ENCODE assay signal across 25 cellular contexts in the genomic region with DNA sequence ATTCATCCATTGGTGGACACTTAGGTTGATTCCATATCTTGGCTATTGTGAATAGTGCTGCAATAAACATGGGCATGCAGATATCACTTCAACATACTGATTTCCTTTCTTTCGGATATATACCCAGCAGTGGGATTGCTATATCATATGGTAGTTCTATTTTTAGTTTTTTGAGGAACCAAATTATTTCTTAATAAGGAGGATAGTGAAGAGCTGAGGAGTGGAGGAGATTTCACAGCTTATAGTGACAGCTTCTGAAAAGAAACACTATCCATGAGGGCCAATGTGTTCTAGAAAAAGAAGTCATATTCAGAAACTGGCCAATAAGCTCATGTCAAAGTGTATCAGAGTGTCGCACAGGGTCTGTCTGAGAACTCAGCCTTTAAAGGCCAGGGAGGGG.
"Had no signal": no experiment of that assay in that cellular context is flagged by ENCODE, and none has a peak within 500 bp of the region (broad histone marks: within the 10 kb centered on the region; RNA-seq: fewer than 3 reads in every experiment).

No MANE protein-coding gene starts in this region.

- DNase-seq: activated B cell treated with CpG ODN at 0.5 μM for 24 hours; activated CD4-positive, alpha-beta memory T cell treated with anti-CD3 and anti-CD28 coated beads, Interleukin-2, amount 10 ng/mL, durations not matched to agents 7 days and 5 days; activated CD4-positive, alpha-beta T cell treated with anti-CD3 and anti-CD28 coated beads for 1 hour; activated CD4-positive, alpha-beta T cell treated with anti-CD3 and anti-CD28 coated beads for 36 hours; activated CD4-positive, alpha-beta T cell treated with anti-CD3 and anti-CD28 coated beads for 48 hours; activated CD4-positive, alpha-beta T cell treated with anti-CD3 and anti-CD28 coated beads, Interleukin-2, amount 10 ng/mL, durations not matched to agents 7 days and 5 days; activated CD4-positive, alpha-beta T cell treated with anti-CD3 and anti-CD28 coated beads, Interleukin-2, amount 50 U/mL, for 48 hours; activated CD8-positive, alpha-beta memory T cell treated with anti-CD3 and anti-CD28 coated beads for 24 hours; activated CD8-positive, alpha-beta memory T cell treated with anti-CD3 and anti-CD28 coated beads, Interleukin-2, amount 10 ng/mL, durations not matched to agents 7 days and 5 days; activated CD8-positive, alpha-beta memory T cell treated with anti-CD3 and anti-CD28 coated beads, Interleukin-2, amount 50 U/mL, for 48 hours; activated CD8-positive, alpha-beta T cell treated with anti-CD3 and anti-CD28 coated beads, Interleukin-2, amount 10 ng/mL, durations not matched to agents 7 days and 5 days; activated effector memory CD4-positive, alpha-beta T cell treated with Interleukin-2 at 50 U/mL for 16 hours; activated gamma-delta T cell; activated naive CD4-positive, alpha-beta T cell treated with anti-CD3 and anti-CD28 coated beads, Interleukin-2, amount 10 ng/mL, durations not matched to agents 7 days and 5 days; activated naive CD4-positive, alpha-beta T cell treated with Interleukin-2 at 50 U/mL for 16 hours; activated naive CD8-positive, alpha-beta T cell treated with anti-CD3 and anti-CD28 coated beads, Interleukin-2, amount 10 ng/mL, durations not matched to agents 7 days and 5 days; activated naive CD8-positive, alpha-beta T cell treated with anti-CD3 and anti-CD28 coated beads, Interleukin-2, amount 50 U/mL, for 24 hours; activated T-cell treated with anti-CD3 and anti-CD28 coated beads, Interleukin-2, amount 50 U/mL, for 24 hours; activated T-cell treated with anti-CD3 and anti-CD28 coated beads, Interleukin-2, amount 50 U/mL, for 48 hours; amygdala; anterior cingulate cortex; caudate nucleus; cerebellar nuclear complex; T-helper 2 cell; T-helper 9 cell had no signal

- ATAC-seq: activated CD4-positive, alpha-beta T cell treated with anti-CD3 and anti-CD28 coated beads for 36 hours; activated CD8-positive, alpha-beta memory T cell treated with anti-CD3 and anti-CD28 coated beads, Interleukin-2, amount 10 ng/mL, durations not matched to agents 7 days and 5 days; activated CD8-positive, alpha-beta T cell treated with anti-CD3 and anti-CD28 coated beads, Interleukin-2, amount 10 ng/mL, durations not matched to agents 7 days and 5 days; activated naive CD8-positive, alpha-beta T cell treated with anti-CD3 and anti-CD28 coated beads, Interleukin-2, amount 50 U/mL, for 24 hours had no signal
